17 cellular contexts compared by ENCODE assay signal in genomic region chr5:154826-155225, GRCh38. TPM values are rescaled to one million over a fixed set of nuclear protein-coding genes. Genes with fewer than 3 reads are reported as not detected.
"Had no signal": no experiment of that assay in that cellular context is flagged by ENCODE, and none has a peak within 500 bp of the region (broad histone marks: within the 10 kb centered on the region; RNA-seq: fewer than 3 reads in every experiment).

No MANE protein-coding gene starts in this region.

- H3K27ac Mint-ChIP-seq: dendritic cell treated with granulocyte-macrophage colony-stimulating factor and Interleukin-4, amounts not matched to agents 40 ng/mL and 50 ng/mL, for 4 days; natural killer cell; T-helper 1 cell treated with Interleukin-12 subunit alpha and Interleukin-12 subunit beta and Interleukin-4 antibody, amounts not matched to agents 30 μg/mL and 1 μg/mL, for 36 hours had no signal

- H3K4me3 ChIP-seq: adrenal gland, lower lobe of right lung, psoas muscle, right lobe of liver had no signal

- H3K4me3 Mint-ChIP-seq: activated T-cell treated with anti-CD3 and anti-CD28 coated beads, Interleukin-2, amount 50 U/mL, for 4 hours; dendritic cell treated with granulocyte-macrophage colony-stimulating factor and Interleukin-4, amounts not matched to agents 40 ng/mL and 50 ng/mL, for 4 days; natural killer cell; T-helper 1 cell treated with Interleukin-12 subunit alpha and Interleukin-12 subunit beta and Interleukin-4 antibody, amounts not matched to agents 30 μg/mL and 1 μg/mL, for 36 hours had no signal

- H3K36me3 ChIP-seq: adrenal gland, lower lobe of right lung, right lobe of liver had no signal

- H3K9me3 ChIP-seq: adrenal gland, lower lobe of right lung, psoas muscle, right lobe of liver had no signal

- DNase-seq: activated CD4-positive, CD25-positive, alpha-beta regulatory T cell; activated naive CD4-positive, alpha-beta T cell; activated T-cell treated with anti-CD3 and anti-CD28 coated beads, Interleukin-2, amount 50 U/mL, for 4 hours; central memory CD4-positive, alpha-beta T cell; erythroblast; lower lobe of right lung; natural killer cell; psoas muscle; right lobe of liver; stimulated activated CD4-positive, alpha-beta T cell treated with anti-CD3 and anti-CD28 coated beads, Interleukin-12 subunit alpha, Interleukin-12 subunit beta, amount 100 ng/mL, for 4 hours; stimulated activated naive CD4-positive, alpha-beta T cell; substantia nigra; trophoblast cell had no signal

- H3K9me3 Mint-ChIP-seq: activated T-cell treated with anti-CD3 and anti-CD28 coated beads, Interleukin-2, amount 50 U/mL, for 4 hours; dendritic cell treated with granulocyte-macrophage colony-stimulating factor and Interleukin-4, amounts not matched to agents 40 ng/mL and 50 ng/mL, for 4 days; natural killer cell; T-helper 1 cell treated with Interleukin-12 subunit alpha and Interleukin-12 subunit beta and Interleukin-4 antibody, amounts not matched to agents 30 μg/mL and 1 μg/mL, for 36 hours had no signal

- H3K27me3 ChIP-seq: adrenal gland, right lobe of liver had no signal

- H3K4me1 Mint-ChIP-seq: natural killer cell had no signal

- H3K4me1 ChIP-seq: adrenal gland, lower lobe of right lung, psoas muscle, right lobe of liver had no signal

- H3K27ac ChIP-seq: adrenal gland, lower lobe of right lung, psoas muscle, right lobe of liver had no signal

- H3K36me3 Mint-ChIP-seq: natural killer cell had no signal

RNA-seq across cellular contexts. Expression of gene LRRC14B, which starts 36.5 kb away (rescaled TPM):
- total RNA-seq: adrenal gland, lower lobe of right lung, natural killer cell, omental fat pad, right lobe of liver had no signal
- polyA plus RNA-seq: adrenal gland had no signal
